Comparison of ENCODE assay signal across 22 cellular contexts in genomic region chr5:30932611-30933010, GRCh38.
DNase-seq lines count a peak whose midpoint lies in the region; ATAC-seq and TF ChIP-seq lines count a peak whose summit lies in the region.
"Had no signal": no experiment of that assay in that cellular context is flagged by ENCODE, and none has a peak within 500 bp of the region (broad histone marks: within the 10 kb centered on the region; RNA-seq: fewer than 3 reads in every experiment).

No MANE protein-coding gene starts in this region.

- peak overlapping the region; percentile 22; the same call in 1 of the 2 replicates for H2BK20ac ChIP-seq in IMR-90 (ENCODE audit: low read depth, low read length)

- no TSS peak for BruUV-seq in IMR-90 (replicated peaks; lab: Mats Ljungman, UMichigan)

- H4K5ac ChIP-seq in IMR-90 (ENCODE audit: low read depth, low read length): no peak overlapping the region
- H4K5ac ChIP-seq in mesendoderm (ENCODE audit: low read length): no peak overlapping the region

- H3K56ac ChIP-seq in IMR-90 (ENCODE audit: extremely low read depth, insufficient read depth, low read length) (no peak overlapping the region), mesendoderm (ENCODE audit: low read length) (no peak overlapping the region)

- H3K79me1 ChIP-seq in IMR-90 (ENCODE audit: low read depth in 1 of 2, low read length in 2 of 2): no peaks in the 10 kb centered on the region
- no peaks in the 10 kb centered on the region for H3K79me1 ChIP-seq in mesendoderm (ENCODE audit: low read length)

- intact Hi-C loops in IMR-90 (cut with micrococcal nuclease): no loop called here

- WGBS in IMR-90 (ENCODE audit: extremely low coverage in 2 of 2, insufficient read length in 1 of 2), 2 experiments: no CpG with 5 or more reads among the region's 2 CpGs
- no CpG with 5 or more reads among the region's 2 CpGs for WGBS in mesendoderm (ENCODE audit: extremely low coverage, insufficient coverage, low lambda C conversion rate)

- H2AK9ac ChIP-seq in IMR-90 (replicated peaks; ENCODE audit: low read depth, low read length, poor library complexity): no peak overlapping the region

- H2BK5ac ChIP-seq in IMR-90 (ENCODE audit: low read depth, low read length, poor library complexity, severe bottlenecking) (no peak overlapping the region), mesendoderm (ENCODE audit: low read length) (no peak overlapping the region)

- no peak overlapping the region for H3K4ac ChIP-seq in IMR-90 (ENCODE audit: low read depth, low read length)
- no peak overlapping the region for H3K4ac ChIP-seq in mesendoderm (ENCODE audit: low read depth, low read length)

- no peak overlapping the region for H3K27ac Mint-ChIP-seq in GM23338
- H3K27ac Mint-ChIP-seq: CD4-positive, CD25-positive, alpha-beta regulatory T cell; HFFc6 had no signal

- H3K4me1 ChIP-seq in GM23338 (ENCODE audit: insufficient read depth) (peaks cover 10% of the 10 kb centered on the region; the same call in 1 of the 2 replicates), IMR-90 (ENCODE audit: control insufficient read depth, insufficient read depth, low read length) (peaks cover 9% of the 10 kb centered on the region), mesendoderm (ENCODE audit: control insufficient read depth, low read depth, low read length) (peaks cover 2% of the 10 kb centered on the region)
- H3K4me1 ChIP-seq: BLaER1, SJSA1 had no signal

- H3K23ac ChIP-seq in IMR-90 (ENCODE audit: low read depth, low read length) (no peak overlapping the region; the same call in 1 of the 2 replicates), mesendoderm (ENCODE audit: low read length) (no peak overlapping the region)

- H3K14ac ChIP-seq in IMR-90 (replicated peaks; ENCODE audit: low read depth, low read length): no peak overlapping the region; the same call in 1 of the 2 replicates

- no peak overlapping the region for H4K91ac ChIP-seq in IMR-90 (ENCODE audit: insufficient read depth, low read depth, low read length)

- H3K4me3 Mint-ChIP-seq in GM23338: no peak overlapping the region
- H3K4me3 Mint-ChIP-seq: CD4-positive, CD25-positive, alpha-beta regulatory T cell; H9 had no signal

- peaks cover 26% of the 10 kb centered on the region for H3K4me1 Mint-ChIP-seq in GM23338
- H3K4me1 Mint-ChIP-seq: CD4-positive, CD25-positive, alpha-beta regulatory T cell had no signal

- H2AK5ac ChIP-seq in IMR-90 (ENCODE audit: low read depth, low read length): no peak overlapping the region
- H2AK5ac ChIP-seq in mesendoderm (ENCODE audit: low read length): no peak overlapping the region

- H2BK120ac ChIP-seq in IMR-90 (ENCODE audit: low read depth, low read length) (0 out of 2 replicates have a peak overlapping the region, but pooled peaks have one; percentile 45), mesendoderm (ENCODE audit: low read depth, low read length) (no peak overlapping the region)

- peaks cover 7% of the 10 kb centered on the region for H3K9me1 ChIP-seq in IMR-90 (ENCODE audit: insufficient read depth, low read length)

- H3K27me3 ChIP-seq in GM23338 (ENCODE audit: insufficient read depth): no peaks in the 10 kb centered on the region
- no peaks in the 10 kb centered on the region for H3K27me3 ChIP-seq in IMR-90 (ENCODE audit: control insufficient read depth, insufficient read depth, low read length)
- H3K27me3 ChIP-seq in mesendoderm (ENCODE audit: insufficient read depth, low read length, poor library complexity): no peaks in the 10 kb centered on the region
- H3K27me3 ChIP-seq: BLaER1, SJSA1 had no signal

- H3K9me2 ChIP-seq in GM23338 (ENCODE audit: insufficient read depth): no peaks in the 10 kb centered on the region

- H3F3A ChIP-seq in GM23338 (replicated peaks; ENCODE audit: low read depth): no peaks in the 10 kb centered on the region

- CTCF ChIA-PET in IMR-90 (lab: Yijun Ruan, JAX): no interaction called here

- H3K4me3 ChIP-seq in GM23338 (no peak overlapping the region), IMR-90 (ENCODE audit: insufficient read depth, low read depth, low read length) (no peak overlapping the region), mesendoderm (ENCODE audit: low read length) (no peak overlapping the region)
- H3K4me3 ChIP-seq: BLaER1, PC-9, SJSA1 had no signal

- H2AFZ ChIP-seq in GM23338: no peak overlapping the region
- no peak overlapping the region for H2AFZ ChIP-seq in IMR-90 (replicated peaks; ENCODE audit: low read length, poor library complexity)
- H2AFZ ChIP-seq: PC-9 had no signal

- H3K36me3 ChIP-seq in GM23338 (ENCODE audit: insufficient read depth) (no peaks in the 10 kb centered on the region), IMR-90 (ENCODE audit: control insufficient read depth, insufficient read depth, low read length) (no peaks in the 10 kb centered on the region), mesendoderm (ENCODE audit: control insufficient read depth, insufficient read depth, low read length) (no peaks in the 10 kb centered on the region)
- H3K36me3 ChIP-seq: BLaER1, SJSA1 had no signal

- H3K9me3 ChIP-seq in IMR-90 (ENCODE audit: control insufficient read depth, insufficient read depth, low read length): no peaks in the 10 kb centered on the region
- H3K9me3 ChIP-seq: BLaER1, SJSA1 had no signal

- H3K18ac ChIP-seq in IMR-90 (ENCODE audit: low read depth, low read length): peak overlapping the region; percentile 2; the same call in 1 of the 2 replicates
- H3K18ac ChIP-seq in mesendoderm (ENCODE audit: low read length): peak overlapping the region; percentile 60

- no peak for TF ChIP-seq RAD21 in IMR-90 (IDR thresholded peaks at IDR 0.05; ENCODE audit: low read length)

- H4K20me1 ChIP-seq in GM23338 (replicated peaks; ENCODE audit: insufficient read depth) (no peaks in the 10 kb centered on the region), IMR-90 (ENCODE audit: insufficient read depth, low read length) (no peaks in the 10 kb centered on the region)
- H4K20me1 ChIP-seq: BLaER1 had no signal

- no peak overlapping the region for H3K27ac ChIP-seq in GM23338 (ENCODE audit: low read depth)
- no peak overlapping the region for H3K27ac ChIP-seq in IMR-90 (ENCODE audit: insufficient read depth, low read length)
- H3K27ac ChIP-seq in mesendoderm (ENCODE audit: low read depth, low read length): no peak overlapping the region
- H3K27ac ChIP-seq: BLaER1, PC-9, SJSA1 had no signal

- in situ Hi-C loops in IMR-90 (cut with MboI; ENCODE audit: low sequenced_read_pairs): no loop called here

- no peaks in the 10 kb centered on the region for H3K27me3 Mint-ChIP-seq in GM23338 (ENCODE audit: insufficient read depth, low read depth, poor library complexity)
- H3K27me3 Mint-ChIP-seq: CD4-positive, CD25-positive, alpha-beta regulatory T cell had no signal

- POLR2A ChIA-PET in IMR-90 (lab: Charles Lee; ENCODE audit: unreplicated experiment): no interaction called here

- H2BK15ac ChIP-seq in IMR-90 (ENCODE audit: low read depth, low read length): 0 out of 3 replicates have a peak overlapping the region, but pooled peaks have one; percentile 56
- no peak overlapping the region for H2BK15ac ChIP-seq in mesendoderm (replicated peaks; ENCODE audit: low read depth)

- H3K9me3 Mint-ChIP-seq in GM23338: no peaks in the 10 kb centered on the region
- H3K9me3 Mint-ChIP-seq: H9, HFFc6 had no signal

- H4K8ac ChIP-seq in IMR-90 (ENCODE audit: low read depth in 2 of 2, low read length in 2 of 2) (no peak overlapping the region), mesendoderm (ENCODE audit: low read depth, low read length) (no peak overlapping the region)

- no peak for TF ChIP-seq CTCF in GM23338 (conservative IDR thresholded peaks at IDR 0.05; ENCODE audit: low read depth in 2 of 2)
- no peak for TF ChIP-seq CTCF in IMR-90 (conservative IDR thresholded peaks at IDR 0.05; ENCODE audit: low read depth, low read length)

- TF ChIP-seq POLR2A in IMR-90 (IDR thresholded peaks at IDR 0.05; ENCODE audit: low read depth, low read length): no peak

- H3K4me2 ChIP-seq in GM23338: 0 out of 2 replicates have a peak overlapping the region, but pooled peaks have one; percentile 29
- no peak overlapping the region for H3K4me2 ChIP-seq in IMR-90 (ENCODE audit: low read depth, low read length)
- no peak overlapping the region for H3K4me2 ChIP-seq in mesendoderm (ENCODE audit: low read length)
- H3K4me2 ChIP-seq: BLaER1, PC-9 had no signal

- DNase-seq in GM23338 (ENCODE audit: low spot score) (no peak), IMR-90 (peak; percentile 11), mesendoderm (peak; percentile 16), retina (peak; percentile 25), SKM-1 treated with dmso at 0.1 percent for 144 hours (lab: John Stamatoyannopoulos, UW; ENCODE audit: unreplicated experiment) (no peak)
- DNase-seq in stimulated activated naive CD4-positive, alpha-beta T cell treated with Interleukin-2 at 50 U/mL for 16 hours (lab: John Stamatoyannopoulos, UW): no peak
- DNase-seq: CD4-positive, CD25-positive, alpha-beta regulatory T cell; H9; HFFc6; KBM-7; MV-4-11; NCI-H1105; NCI-H1436 treated with DMSO at 0.1 percent for 48 hours; NCI-H187 treated with DMSO at 0.1 percent for 48 hours; NCI-H2107; NCI-H446 treated with DMSO at 0.1 percent for 48 hours; PC-9; Right ventricle myocardium superior; RPMI8226 had no signal

- H3K36me3 Mint-ChIP-seq in GM23338 (ENCODE audit: low read depth): no peaks in the 10 kb centered on the region
- H3K36me3 Mint-ChIP-seq: CD4-positive, CD25-positive, alpha-beta regulatory T cell had no signal

- dilution Hi-C loops in IMR-90 (cut with HindIII; ENCODE audit: low sequenced_read_pairs, unreplicated experiment): no loop called here

- no peaks in the 10 kb centered on the region for H3K79me2 ChIP-seq in GM23338 (replicated peaks; ENCODE audit: insufficient read depth)
- no peaks in the 10 kb centered on the region for H3K79me2 ChIP-seq in mesendoderm (ENCODE audit: control insufficient read depth, insufficient read depth, low read length)

- no peak for ATAC-seq in GM23338
- no peak for ATAC-seq in IMR-90 (ENCODE audit: low read depth)
- ATAC-seq in HG02798 (IDR thresholded peaks at IDR 0.05; ENCODE audit: poor library complexity, unreplicated experiment): no peak

- no peak overlapping the region for H3K9ac ChIP-seq in IMR-90 (ENCODE audit: low read depth, low read length)
- H3K9ac ChIP-seq in mesendoderm (ENCODE audit: low read length): no peak overlapping the region
- H3K9ac ChIP-seq: BLaER1 had no signal

TF ChIP-seq in GM23338, 12 proteins besides CTCF, POLR2A, EP300 and RAD21 (continues in another document):
- no peak for TF ChIP-seq ZNF331 (CRISPR knock-in tag; IDR thresholded peaks at IDR 0.05; ENCODE audit: low read depth)
- TF ChIP-seq NANOG (IDR thresholded peaks at IDR 0.05; ENCODE audit: borderline replicate concordance): no peak
- TF ChIP-seq ZNF114 (CRISPR knock-in tag; IDR thresholded peaks at IDR 0.05): no peak
- TF ChIP-seq STAT1 (IDR thresholded peaks at IDR 0.05; ENCODE audit: unreplicated experiment): no peak

TF ChIP-seq in IMR-90, 13 proteins besides CTCF, POLR2A, EP300 and RAD21 (continues in another document):
- TF ChIP-seq SMC3 (IDR thresholded peaks at IDR 0.05; ENCODE audit: low read depth, low read length): no peak
- no peak for TF ChIP-seq FOS (IDR thresholded peaks at IDR 0.05; ENCODE audit: low read depth, low read length)
- no peak for TF ChIP-seq BHLHE40 (IDR thresholded peaks at IDR 0.05; ENCODE audit: low read depth, low read length)

Comparison
In these comparisons a context has a peak if more than half of its experiments do, and no peak if none do; other contexts are left out.
1. DNase-seq: peak in IMR-90 (single experiment), mesendoderm (single experiment) and retina (single experiment); none in GM23338 (single experiment), stimulated activated naive CD4-positive, alpha-beta T cell treated with Interleukin-2 at 50 U/mL for 16 hours (single experiment) and SKM-1 treated with dmso at 0.1 percent for 144 hours (single experiment).